In the genomic region with DNA sequence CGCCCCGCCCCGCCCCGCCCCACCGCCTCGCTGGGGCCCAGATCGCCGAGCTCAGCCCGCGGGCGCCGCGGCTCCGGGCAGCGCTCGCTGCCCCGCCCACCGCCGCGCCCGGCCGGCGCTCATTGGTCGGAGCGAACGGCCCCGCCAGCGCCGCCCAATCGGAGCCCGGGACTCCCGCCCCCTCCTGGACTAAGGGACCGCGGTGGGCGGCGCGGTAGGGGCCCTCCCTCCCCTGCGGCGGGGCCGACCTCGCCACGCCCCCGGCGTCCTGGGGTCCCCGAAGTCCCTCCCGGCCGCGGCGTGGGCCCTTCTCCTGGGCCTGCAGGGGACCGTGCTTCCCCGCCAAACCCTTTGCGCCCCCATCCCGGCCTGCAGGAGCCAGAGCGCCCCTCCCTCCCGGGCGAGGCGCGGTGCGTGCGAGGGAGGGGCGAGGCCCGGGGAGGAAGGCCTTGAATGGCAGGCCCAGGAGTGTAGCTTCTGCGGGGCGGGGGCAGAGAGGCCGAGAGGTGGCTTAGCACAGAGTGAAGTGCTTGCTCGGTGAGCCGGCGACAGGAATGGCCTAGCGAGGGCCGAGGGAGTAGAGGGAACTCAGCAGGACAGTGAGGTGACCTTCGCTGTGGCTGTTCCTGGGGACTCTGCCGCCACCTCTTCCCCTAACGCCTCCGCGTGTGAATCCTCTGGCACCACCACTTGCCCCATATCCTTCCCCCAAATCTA, we compare ENCODE assay signal across 8 cellular contexts. TPM values are rescaled to one million over a fixed set of nuclear protein-coding genes. Genes with fewer than 3 reads are reported as not detected.
DNase-seq lines count a peak whose midpoint lies in the region; ATAC-seq lines count a peak whose summit lies in the region.

Gene CAMKK1, minus strand, starts transcription at position 51 of the 717 bp plus-strand sequence. CDS start 7,366 bp downstream, outside the sequence.

- peak within 1 kb of the TSS; percentile 37 to 75 for H3K4me3 ChIP-seq in muscle layer of duodenum (ENCODE audit: low read depth in 1 of 2, low read length in 2 of 2)

- H3K4me1 ChIP-seq in muscle layer of duodenum (ENCODE audit: control insufficient read depth in 1 of 2, insufficient read depth in 2 of 2, low read length in 2 of 2): peaks cover 30 to 47% of the 10 kb centered on the region in 2 donors

- in situ Hi-C loops in Caki2 (cut with HindIII; ENCODE audit: low pct_unique_long_range_greater_than_20kb, low sequenced_read_pairs): no loop called here

- peak; percentile 92 for DNase-seq in Caki2 (ENCODE audit: low read depth)
- DNase-seq in HT1080 (ENCODE audit: low read depth): peak; percentile 75
- peak; percentile 92 for DNase-seq in OCI-M1 (lab: John Stamatoyannopoulos, UW)
- peak; percentile 91 for DNase-seq in activated T-cell treated with anti-CD3 and anti-CD28 coated beads, Interleukin-2, amount 50 U/mL, for 1 hour
- peak; percentile 76 for DNase-seq in stimulated activated CD8-positive, alpha-beta memory T cell treated with anti-CD3 and anti-CD28 coated beads, Interleukin-7, amount 100 ng/mL, for 24 hours (ENCODE audit: low read depth)

- H3K27me3 ChIP-seq in muscle layer of duodenum (ENCODE audit: low read depth, low read length): no peaks in the 10 kb centered on the region

- peak within 1 kb of the TSS; percentile 19 for H3K27ac ChIP-seq in muscle layer of duodenum (ENCODE audit: low read length)

- no peaks in the 10 kb centered on the region for H3K9me3 ChIP-seq in muscle layer of duodenum (ENCODE audit: control insufficient read depth in 1 of 2, low read length in 2 of 2)

- ATAC-seq in GM21360 (IDR thresholded peaks at IDR 0.05; ENCODE audit: unreplicated experiment) (peak; percentile 75), esophagus mucosa (peak; percentile 71)

- H3K36me3 ChIP-seq in muscle layer of duodenum (ENCODE audit: control insufficient read depth in 1 of 2, insufficient read depth in 2 of 2, low read length in 2 of 2): no peaks in the 10 kb centered on the region

RNA-seq across cellular contexts. Expression of gene CAMKK1, which starts in this region (rescaled TPM):
- total RNA-seq in Caki2 (2014; rRNA removed; shearing (Covaris generic); ENCODE audit: low replicate concordance): 9.7 and 13.6 TPM in 2 replicates
- total RNA-seq in HT1080 (2014; rRNA removed; shearing (Covaris generic)): 9.2 and 11.8 TPM in 2 replicates
- polyA plus RNA-seq in HT1080 (2015; cell fraction: cytosol; rRNA removed): 8.0 and 8.2 TPM in 2 replicates
- 22.4 and 23.6 TPM in 2 replicates for polyA plus RNA-seq in HT1080 (2015; cell fraction: nucleus; rRNA removed)
- 4.2 TPM for total RNA-seq in esophagus mucosa

Comparison
In these comparisons a context has a peak if more than half of its experiments do, and no peak if none do; other contexts are left out.
1. Peak in every context shown above with its lines: DNase-seq, ATAC-seq, H3K4me3 ChIP-seq and H3K27ac ChIP-seq.